In genomic region chr20:41094656-41095055, GRCh38 we compare ENCODE assay signal across 10 cellular contexts. TPM values are rescaled to one million over a fixed set of nuclear protein-coding genes. Genes with fewer than 3 reads are reported as not detected.
DNase-seq lines count a peak whose midpoint lies in the region; ATAC-seq and TF ChIP-seq lines count a peak whose summit lies in the region.
"Had no signal": no experiment of that assay in that cellular context is flagged by ENCODE, and none has a peak within 500 bp of the region (broad histone marks: within the 10 kb centered on the region; RNA-seq: fewer than 3 reads in every experiment).

No MANE protein-coding gene starts in this region.

- in situ Hi-C loops in GM23248 (cut with MboI): loop anchor here (5.0 to 25.0 kb wide), 2 partner anchors 122 to 1107 kb away; no protein-coding TSS in a partner anchor

- H3K27ac Mint-ChIP-seq in activated CD8-positive, alpha-beta T cell treated with anti-CD3 and anti-CD28 coated beads, Interleukin-2, amount 10 ng/mL, durations not matched to agents 7 days and 5 days: peak overlapping the region; percentile 34
- H3K27ac Mint-ChIP-seq in memory B cell: peak overlapping the region; percentile 17

- H3K36me3 ChIP-seq in A673 (ENCODE audit: insufficient read depth, low read length, poor library complexity, severe bottlenecking) (peaks cover 50% of the 10 kb centered on the region), GM23248 (ENCODE audit: low read depth) (peaks cover 29% of the 10 kb centered on the region), PC-9 (ENCODE audit: low read depth) (peaks cover 48% of the 10 kb centered on the region)

- CTCF ChIA-PET in A673 (lab: Charles Lee) (interaction anchor here (0.7 to 3.2 kb wide), 4 partner anchors 104 to 131 kb away, joined by 3 to 26 read pairs (median 12); no protein-coding TSS in a partner anchor), PC-9 (lab: Charles Lee) (interaction anchor here (0.6 to 2.1 kb wide), 4 partner anchors 55 to 128 kb away, joined by 3 to 27 read pairs (median 5); no protein-coding TSS in a partner anchor)
- CTCF ChIA-PET in activated CD8-positive, alpha-beta T cell treated with anti-CD3 and anti-CD28 coated beads, Interleukin-2, amount 10 ng/mL, durations not matched to agents 7 days and 5 days (lab: Charles Lee): interaction anchor here (0.9 to 9.5 kb wide), 43 partner anchors 8 to 246 kb away, joined by 3 to 225 read pairs (median 5); partner anchors contain the start of gene LPIN3

- 0 out of 2 replicates have a peak, but pooled peaks cover 4% of the 10 kb centered on the region for H3K79me2 ChIP-seq in GM23248 (ENCODE audit: insufficient read depth)
- 0 out of 2 replicates have a peak, but pooled peaks cover under 1% of the 10 kb centered on the region for H3K79me2 ChIP-seq in PC-9 (ENCODE audit: low read depth)

- H3K4me3 ChIP-seq in A673 (ENCODE audit: low read depth, low read length, poor library complexity, severe bottlenecking): no peak overlapping the region
- H3K4me3 ChIP-seq in GM23248: no peak overlapping the region
- H3K4me3 ChIP-seq in PC-9: no peak overlapping the region
- H3K4me3 ChIP-seq: pancreas had no signal

- no peaks in the 10 kb centered on the region for H3K9me3 Mint-ChIP-seq in activated CD8-positive, alpha-beta T cell treated with anti-CD3 and anti-CD28 coated beads, Interleukin-2, amount 10 ng/mL, durations not matched to agents 7 days and 5 days (ENCODE audit: insufficient read depth)
- H3K9me3 Mint-ChIP-seq in memory B cell: no peaks in the 10 kb centered on the region

- TF ChIP-seq CTCF in A673 (conservative IDR thresholded peaks at IDR 0.05; ENCODE audit: low read depth, low read length) (no peak), PC-9 (conservative IDR thresholded peaks at IDR 0.05) (no peak)

- H3K9me3 ChIP-seq in A673 (ENCODE audit: low read depth, low read length, poor library complexity, severe bottlenecking) (no peaks in the 10 kb centered on the region), GM23248 (ENCODE audit: low read depth) (no peaks in the 10 kb centered on the region), PC-9 (ENCODE audit: insufficient read depth, low read depth) (no peaks in the 10 kb centered on the region)
- H3K9me3 ChIP-seq: Caco-2, pancreas had no signal

- H3F3A ChIP-seq in GM23248 (ENCODE audit: insufficient read depth): peaks cover 50% of the 10 kb centered on the region
- peaks cover 65% of the 10 kb centered on the region for H3F3A ChIP-seq in PC-9 (ENCODE audit: insufficient read depth, low read depth)

- H3K27me3 Mint-ChIP-seq in activated CD8-positive, alpha-beta T cell treated with anti-CD3 and anti-CD28 coated beads, Interleukin-2, amount 10 ng/mL, durations not matched to agents 7 days and 5 days (ENCODE audit: low read depth): no peaks in the 10 kb centered on the region
- H3K27me3 Mint-ChIP-seq in memory B cell: no peaks in the 10 kb centered on the region

- no peaks in the 10 kb centered on the region for H3K27me3 ChIP-seq in A673 (replicated peaks; ENCODE audit: insufficient read depth, low read depth, low read length, poor library complexity)
- H3K27me3 ChIP-seq in GM23248 (replicated peaks; ENCODE audit: insufficient read depth): no peaks in the 10 kb centered on the region
- no peaks in the 10 kb centered on the region for H3K27me3 ChIP-seq in PC-9 (ENCODE audit: insufficient read depth, low read depth)
- H3K27me3 ChIP-seq: pancreas had no signal

- H3K4me3 Mint-ChIP-seq in activated CD8-positive, alpha-beta T cell treated with anti-CD3 and anti-CD28 coated beads, Interleukin-2, amount 10 ng/mL, durations not matched to agents 7 days and 5 days: no peak overlapping the region
- H3K4me3 Mint-ChIP-seq in memory B cell: no peak overlapping the region

- H3K27ac ChIP-seq in A673 (ENCODE audit: low read depth, low read length, poor library complexity, severe bottlenecking) (no peak overlapping the region), GM23248 (peak overlapping the region; percentile 27; the same call in 1 of the 2 replicates), PC-9 (no peak overlapping the region)
- H3K27ac ChIP-seq: pancreas had no signal

- no peak for ATAC-seq in activated CD8-positive, alpha-beta T cell treated with anti-CD3 and anti-CD28 coated beads, Interleukin-2, amount 10 ng/mL, durations not matched to agents 7 days and 5 days
- ATAC-seq in memory B cell (ENCODE audit: low read depth) (no peak), GM18519 (IDR thresholded peaks at IDR 0.05; ENCODE audit: low FRiP score, unreplicated experiment) (no peak)

- H3K4me1 ChIP-seq in A673 (ENCODE audit: insufficient read depth, low read length, poor library complexity, severe bottlenecking): peaks cover 6% of the 10 kb centered on the region
- peaks cover 22% of the 10 kb centered on the region for H3K4me1 ChIP-seq in GM23248 (ENCODE audit: insufficient read depth)
- H3K4me1 ChIP-seq in PC-9 (replicated peaks; ENCODE audit: insufficient read depth): no peaks in the 10 kb centered on the region
- H3K4me1 ChIP-seq: Caco-2 had no signal

- no peaks in the 10 kb centered on the region for H3K9me2 ChIP-seq in GM23248 (ENCODE audit: insufficient read depth)
- no peaks in the 10 kb centered on the region for H3K9me2 ChIP-seq in PC-9 (ENCODE audit: insufficient read depth)

- H3K36me3 Mint-ChIP-seq in activated CD8-positive, alpha-beta T cell treated with anti-CD3 and anti-CD28 coated beads, Interleukin-2, amount 10 ng/mL, durations not matched to agents 7 days and 5 days (ENCODE audit: low read depth): peaks cover 56% of the 10 kb centered on the region
- H3K36me3 Mint-ChIP-seq in memory B cell: peaks cover 26% of the 10 kb centered on the region

- DNase-seq in A673 (ENCODE audit: low spot score) (peak; percentile 17), GM23248 (peak; percentile 53), memory B cell (ENCODE audit: low spot score in 2 of 2) (no peak), PC-9 (no peak), NCI-H1105 treated with DMSO at 0.1 percent for 48 hours (lab: John Stamatoyannopoulos, UW) (no peak)
- no peak for DNase-seq in activated CD8-positive, alpha-beta T cell treated with anti-CD3 and anti-CD28 coated beads, Interleukin-2, amount 10 ng/mL, durations not matched to agents 7 days and 5 days
- no peak for DNase-seq in activated CD8-positive, alpha-beta memory T cell treated with anti-CD3 and anti-CD28 coated beads, Interleukin-2, amount 50 U/mL, for 48 hours

- BruUV-seq in A673 (replicated peaks; lab: Mats Ljungman, UMichigan) (no TSS peak), PC-9 (replicated peaks; lab: Mats Ljungman, UMichigan) (no TSS peak)

- POLR2A ChIA-PET in A673 (lab: Charles Lee; ENCODE audit: low non-redundant PET) (no interaction called here), PC-9 (lab: Charles Lee; ENCODE audit: unreplicated experiment) (interaction anchor here (0.7 kb wide), 1 partner anchor 10 kb away, joined by 12 read pairs; no protein-coding TSS in a partner anchor)
- POLR2A ChIA-PET in activated CD8-positive, alpha-beta T cell treated with anti-CD3 and anti-CD28 coated beads, Interleukin-2, amount 10 ng/mL, durations not matched to agents 7 days and 5 days (lab: Charles Lee): interaction anchor here (0.8 to 1.8 kb wide), 2 partner anchors 104 to 107 kb away, joined by 3 to 7 read pairs; no protein-coding TSS in a partner anchor

- H2AFZ ChIP-seq in GM23248 (no peak overlapping the region), PC-9 (no peak overlapping the region)

- no peaks in the 10 kb centered on the region for H4K20me1 ChIP-seq in GM23248 (ENCODE audit: insufficient read depth)
- 0 out of 2 replicates have a peak, but pooled peaks cover 9% of the 10 kb centered on the region for H4K20me1 ChIP-seq in PC-9 (ENCODE audit: insufficient read depth)

- H3K9ac ChIP-seq in GM23248: no peak overlapping the region

- intact Hi-C loops in A673 (cut with micrococcal nuclease; ENCODE audit: unreplicated experiment): loop anchor here (1.0 kb wide), 2 partner anchors 104 to 126 kb away; no protein-coding TSS in a partner anchor
- intact Hi-C loops in PC-9 (cut with micrococcal nuclease; ENCODE audit: unreplicated experiment): loop anchor here (1.0 kb wide), 2 partner anchors 104 to 126 kb away; no protein-coding TSS in a partner anchor

- H3K4me1 Mint-ChIP-seq in activated CD8-positive, alpha-beta T cell treated with anti-CD3 and anti-CD28 coated beads, Interleukin-2, amount 10 ng/mL, durations not matched to agents 7 days and 5 days (ENCODE audit: low read depth): peaks cover 12% of the 10 kb centered on the region
- H3K4me1 Mint-ChIP-seq in memory B cell: peaks cover 3% of the 10 kb centered on the region

- no peak overlapping the region for H3K4me2 ChIP-seq in GM23248 (ENCODE audit: unreplicated experiment)
- no peak overlapping the region for H3K4me2 ChIP-seq in PC-9

RNA-seq across cellular contexts. Expression of gene PLCG1, which starts 42.7 kb away (rescaled TPM):
- total RNA-seq in A673 (2021) (146 and 174 TPM in 2 replicates), PC-9 (2021) (64.1 and 69.4 TPM in 2 replicates)
- 29.8 and 32.6 TPM in 2 replicates for total RNA-seq in GM23248 (2014; rRNA removed; shearing (Covaris generic))
- 4.8 and 8.3 TPM in 2 replicates for polyA plus RNA-seq in GM23248 (2016; fragmentation: Nextera tagmentation; extraction: Ambion mirVana)
- 100 to 1,000 TPM; 395 to 406 TPM for total RNA-seq in activated CD8-positive, alpha-beta T cell treated with anti-CD3 and anti-CD28 coated beads, Interleukin-2, amount 10 ng/mL, durations not matched to agents 7 days and 5 days

Comparison
In these comparisons a context has a peak if more than half of its experiments do, and no peak if none do; other contexts are left out.
1. DNase-seq: peak in A673 (single experiment) and GM23248 (single experiment); none in activated CD8-positive, alpha-beta T cell treated with anti-CD3 and anti-CD28 coated beads, Interleukin-2, amount 10 ng/mL, durations not matched to agents 7 days and 5 days (single experiment), memory B cell (0 of 2), PC-9 (0 of 2), activated CD8-positive, alpha-beta memory T cell treated with anti-CD3 and anti-CD28 coated beads, Interleukin-2, amount 50 U/mL, for 48 hours (single experiment) and NCI-H1105 treated with DMSO at 0.1 percent for 48 hours (single experiment).